ENCODE assay signal across 24 cellular contexts in the genomic region with DNA sequence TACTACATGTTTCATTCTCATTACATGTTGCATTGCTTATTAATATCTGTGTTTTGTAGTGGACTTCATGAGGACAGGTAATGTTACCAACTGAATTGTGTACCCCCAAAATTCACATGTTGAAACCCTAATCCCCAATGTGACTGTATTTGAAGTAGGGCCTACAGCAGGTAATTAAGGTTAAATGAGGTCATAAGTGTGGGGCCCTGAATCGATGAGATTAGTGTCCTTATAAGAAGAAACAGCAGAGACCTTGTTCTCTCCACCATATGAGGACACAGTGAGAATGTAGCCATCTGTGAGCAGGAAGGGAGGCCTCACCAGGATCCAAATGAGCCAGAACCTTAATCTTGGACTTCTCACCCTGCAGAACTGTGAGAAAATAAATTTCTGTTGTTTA.
"Had no signal": no experiment of that assay in that cellular context is flagged by ENCODE, and none has a peak within 500 bp of the region (broad histone marks: within the 10 kb centered on the region; RNA-seq: fewer than 3 reads in every experiment).

No MANE protein-coding gene starts in this region.

- FAIRE-seq: colon had no signal

- H3K27ac Mint-ChIP-seq: activated naive CD4-positive, alpha-beta T cell treated with anti-CD3 and anti-CD28 coated beads for 36 hours; activated naive CD8-positive, alpha-beta T cell treated with anti-CD3 and anti-CD28 coated beads, Interleukin-2, amount 10 ng/mL, durations not matched to agents 7 days and 5 days; activated T-cell treated with anti-CD3 and anti-CD28 coated beads, Interleukin-2, amount 50 U/mL, for 72 hours; stimulated activated naive CD8-positive, alpha-beta T cell treated with anti-CD3 and anti-CD28 coated beads, Interleukin-15, Interleukin-2, amounts not matched to agents 100 ng/mL and 50 ng/mL, for 24 hours had no signal

- H3K4me1 ChIP-seq: breast epithelium, esophagus squamous epithelium, gastrocnemius medialis, left ventricle myocardium inferior, tibial artery had no signal

- H3K36me3 Mint-ChIP-seq: activated naive CD8-positive, alpha-beta T cell treated with anti-CD3 and anti-CD28 coated beads, Interleukin-2, amount 10 ng/mL, durations not matched to agents 7 days and 5 days had no signal

- H3K4me3 Mint-ChIP-seq: activated naive CD4-positive, alpha-beta T cell treated with anti-CD3 and anti-CD28 coated beads for 36 hours; activated naive CD8-positive, alpha-beta T cell treated with anti-CD3 and anti-CD28 coated beads, Interleukin-2, amount 10 ng/mL, durations not matched to agents 7 days and 5 days; activated T-cell treated with anti-CD3 and anti-CD28 coated beads, Interleukin-2, amount 50 U/mL, for 72 hours; central memory CD8-positive, alpha-beta T cell; stimulated activated naive CD8-positive, alpha-beta T cell treated with anti-CD3 and anti-CD28 coated beads, Interleukin-15, Interleukin-2, amounts not matched to agents 100 ng/mL and 50 ng/mL, for 24 hours had no signal

- H3K36me3 ChIP-seq: breast epithelium, esophagus squamous epithelium, gastrocnemius medialis, left ventricle myocardium inferior, neutrophil, ovary, tibial artery had no signal

- H3K4me3 ChIP-seq: breast epithelium, dorsolateral prefrontal cortex, esophagus squamous epithelium, gastrocnemius medialis, left ventricle myocardium inferior, ovary, tibial artery had no signal

- H3K27ac ChIP-seq: breast epithelium, dorsolateral prefrontal cortex, esophagus squamous epithelium, gastrocnemius medialis, left ventricle myocardium inferior, neutrophil, ovary, tibial artery had no signal

- H3K9me3 Mint-ChIP-seq: central memory CD8-positive, alpha-beta T cell; stimulated activated naive CD8-positive, alpha-beta T cell treated with anti-CD3 and anti-CD28 coated beads, Interleukin-15, Interleukin-2, amounts not matched to agents 100 ng/mL and 50 ng/mL, for 24 hours had no signal

- H3K27me3 Mint-ChIP-seq: stimulated activated naive CD8-positive, alpha-beta T cell treated with anti-CD3 and anti-CD28 coated beads, Interleukin-15, Interleukin-2, amounts not matched to agents 100 ng/mL and 50 ng/mL, for 24 hours had no signal

- H3K9me3 ChIP-seq: breast epithelium, esophagus squamous epithelium, gastrocnemius medialis, neutrophil, ovary, tibial artery had no signal

- H3K27me3 ChIP-seq: breast epithelium, dorsolateral prefrontal cortex, esophagus squamous epithelium, gastrocnemius medialis, neutrophil, ovary, tibial artery had no signal

- ATAC-seq: activated T-cell treated with anti-CD3 and anti-CD28 coated beads, Interleukin-2, amount 50 U/mL, for 72 hours; gastrocnemius medialis; right cardiac atrium had no signal

- DNase-seq: activated CD4-positive, alpha-beta T cell treated with anti-CD3 and anti-CD28 coated beads for 1 hour; activated CD4-positive, alpha-beta T cell treated with anti-CD3 and anti-CD28 coated beads, Interleukin-2, amount 50 U/mL, for 4 hours; activated effector memory CD4-positive, alpha-beta T cell treated with Interleukin-2 at 50 U/mL for 16 hours; activated naive CD4-positive, alpha-beta T cell treated with anti-CD3 and anti-CD28 coated beads for 36 hours; activated naive CD8-positive, alpha-beta T cell treated with anti-CD3 and anti-CD28 coated beads, Interleukin-2, amount 10 ng/mL, durations not matched to agents 7 days and 5 days; activated T-cell treated with anti-CD3 and anti-CD28 coated beads, Interleukin-2, amount 50 U/mL, for 72 hours; amniotic stem cell; dorsolateral prefrontal cortex; esophagus squamous epithelium; gastrocnemius medialis; hippocampal formation; left ventricle myocardium inferior; mammary epithelial cell; ovary; right cardiac atrium; stimulated activated CD4-positive, alpha-beta T cell treated with anti-CD3 and anti-CD28 coated beads, Interleukin-12 subunit alpha, Interleukin-12 subunit beta, amount 100 ng/mL, for 4 hours; substantia nigra; T-helper 9 cell; tibial artery had no signal
